ENCODE assay signal across 15 cellular contexts in the genomic region with DNA sequence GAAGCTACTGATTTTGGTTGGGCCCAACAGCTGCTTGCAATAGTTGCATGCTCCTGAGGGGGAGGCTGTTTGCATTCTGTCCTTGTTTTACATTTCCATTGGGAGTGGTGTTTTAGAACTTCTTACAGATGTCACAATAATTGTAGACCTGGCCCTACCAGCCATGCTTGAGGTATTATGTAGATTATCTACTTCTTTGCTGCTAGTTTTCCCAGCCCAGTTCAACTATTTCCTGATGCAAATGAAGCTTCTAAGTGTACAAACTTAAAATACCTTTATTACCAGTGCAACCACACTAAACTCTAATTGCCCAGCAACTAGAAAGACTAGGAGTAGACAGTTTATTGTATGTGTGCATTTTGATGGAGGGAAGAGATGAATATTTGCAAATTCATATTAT.
DNase-seq lines count a peak whose midpoint lies in the region; ATAC-seq and TF ChIP-seq lines count a peak whose summit lies in the region.
"Had no signal": no experiment of that assay in that cellular context is flagged by ENCODE, and none has a peak within 500 bp of the region (broad histone marks: within the 10 kb centered on the region; RNA-seq: fewer than 3 reads in every experiment).

No MANE protein-coding gene starts in this region.

- H3K4me1 ChIP-seq in Caco-2: peaks cover 26% of the 10 kb centered on the region
- H3K4me1 ChIP-seq in RWPE2 (ENCODE audit: insufficient read depth, poor library complexity, severe bottlenecking): peaks cover 20% of the 10 kb centered on the region
- H3K4me1 ChIP-seq in trophoblast cell (ENCODE audit: control insufficient read depth in 1 of 2, insufficient read depth in 2 of 2, low read length in 2 of 2): peaks cover 6 to 7% of the 10 kb centered on the region in 2 experiments

- ATAC-seq in RWPE2 (ENCODE audit: low read depth) (no peak), esophagus mucosa (peak; percentile 76)
- ATAC-seq: K562 had no signal

- H3K36me3 ChIP-seq in Caco-2 (ENCODE audit: control insufficient read depth, insufficient read depth, low read length): no peaks in the 10 kb centered on the region
- H3K36me3 ChIP-seq in RWPE2 (ENCODE audit: low read depth): no peaks in the 10 kb centered on the region
- no peaks in the 10 kb centered on the region for H3K36me3 ChIP-seq in trophoblast cell (ENCODE audit: control insufficient read depth in 1 of 2, insufficient read depth in 2 of 2, low read length in 2 of 2)

- H4K12ac ChIP-seq in trophoblast cell (ENCODE audit: low read depth, low read length): no peak overlapping the region

- POLR2A ChIA-PET in Caco-2 (lab: Charles Lee): no interaction called here

- peaks cover 5% of the 10 kb centered on the region for H3K79me1 ChIP-seq in trophoblast cell (ENCODE audit: low read length)

- H3K14ac ChIP-seq in trophoblast cell (ENCODE audit: low read length): peak overlapping the region; percentile 52

- H3K27ac ChIP-seq in RWPE2 (ENCODE audit: poor library complexity, severe bottlenecking): peak overlapping the region; percentile 64
- H3K27ac ChIP-seq in trophoblast cell (ENCODE audit: low read depth, low read length): peak overlapping the region; percentile 68
- H3K27ac ChIP-seq: C4-2B had no signal

- H3K79me2 ChIP-seq in trophoblast cell (ENCODE audit: control insufficient read depth, insufficient read depth, low read length, poor library complexity): peaks cover 2% of the 10 kb centered on the region

- intact Hi-C loops in Caco-2 (cut with micrococcal nuclease; ENCODE audit: unreplicated experiment): no loop called here

- H3K9ac ChIP-seq in trophoblast cell (ENCODE audit: low read length): no peak overlapping the region

- H2BK12ac ChIP-seq in trophoblast cell (ENCODE audit: low read length): peak overlapping the region; percentile 85

- CTCF ChIA-PET in Caco-2 (lab: Charles Lee): interaction anchor here (1.2 to 1.5 kb wide), 2 partner anchors 40 to 146 kb away, joined by 4 to 5 read pairs; no protein-coding TSS in a partner anchor

- H3K4me3 ChIP-seq in Caco-2 (ENCODE audit: low read depth, low read length) (no peak overlapping the region), RWPE2 (ENCODE audit: severe bottlenecking) (no peak overlapping the region), trophoblast cell (ENCODE audit: low read depth, low read length) (no peak overlapping the region)
- H3K4me3 ChIP-seq: K562 had no signal

- H3K4me2 ChIP-seq in trophoblast cell (ENCODE audit: low read length): no peak overlapping the region

- peak overlapping the region; percentile 71 for H2AK5ac ChIP-seq in trophoblast cell (ENCODE audit: low read length)

- TF ChIP-seq CTCF in Caco-2 (IDR thresholded peaks at IDR 0.05; ENCODE audit: insufficient read depth in 1 of 2, low read depth in 1 of 2, low read length in 1 of 2, severe bottlenecking in 1 of 2, unreplicated experiment in 1 of 2) (no peak), RWPE2 (IDR thresholded peaks at IDR 0.05; ENCODE audit: poor library complexity, severe bottlenecking) (no peak)

- no peak for DNase-seq in Caco-2
- no peak for DNase-seq in RWPE2 (ENCODE audit: low spot score)
- DNase-seq in trophoblast cell: peak in 1 of 2 donors; percentile 7
- no peak for DNase-seq in NCI-H524 (lab: John Stamatoyannopoulos, UW)
- DNase-seq in retina: no peak
- DNase-seq in stimulated activated CD4-positive, alpha-beta T cell treated with anti-CD3 and anti-CD28 coated beads, Interleukin-4, amount 100 ng/mL, for 1 hour: no peak
- no peak for DNase-seq in HPDE6-E6E7 (ENCODE audit: extremely low spot score)
- DNase-seq: DMS53, HCEC 1CT, NCI-H1436, NCI-H2029 treated with DMSO at 0.1 percent for 48 hours, NCI-H524 treated with DMSO at 0.1 percent for 48 hours had no signal

- no peaks in the 10 kb centered on the region for H3K9me3 Mint-ChIP-seq in Caco-2 (ENCODE audit: unreplicated experiment)

- H2BK5ac ChIP-seq in trophoblast cell (ENCODE audit: low read depth, low read length, poor library complexity): peak overlapping the region; percentile 67

- H3K27me3 Mint-ChIP-seq in Caco-2 (ENCODE audit: insufficient read depth, unreplicated experiment): no peaks in the 10 kb centered on the region

- BruUV-seq in Caco-2 (replicated peaks; lab: Mats Ljungman, UMichigan): no TSS peak

- H3K27me3 ChIP-seq in Caco-2 (replicated peaks; ENCODE audit: control insufficient read depth, insufficient read depth, low read length): no peaks in the 10 kb centered on the region
- H3K27me3 ChIP-seq in RWPE2 (ENCODE audit: insufficient read depth, poor library complexity, severe bottlenecking): no peaks in the 10 kb centered on the region
- H3K27me3 ChIP-seq in trophoblast cell (ENCODE audit: insufficient read depth, low read length): no peaks in the 10 kb centered on the region

- no peaks in the 10 kb centered on the region for H3K36me3 Mint-ChIP-seq in Caco-2 (ENCODE audit: insufficient read depth, unreplicated experiment)

- H3K27ac Mint-ChIP-seq in Caco-2 (ENCODE audit: unreplicated experiment): peak overlapping the region; percentile 82

- peak overlapping the region; percentile 72 for H4K91ac ChIP-seq in trophoblast cell (ENCODE audit: low read depth, low read length)

- H3K4ac ChIP-seq in trophoblast cell (ENCODE audit: low read depth, low read length): no peak overlapping the region

- H3K23ac ChIP-seq in trophoblast cell (ENCODE audit: low read length): no peak overlapping the region

- no peak overlapping the region for H2AFZ ChIP-seq in trophoblast cell (ENCODE audit: insufficient read depth, low read length, poor library complexity)

- no peak overlapping the region for H3K4me3 Mint-ChIP-seq in Caco-2 (ENCODE audit: unreplicated experiment)

- peak overlapping the region; percentile 39 for H3K18ac ChIP-seq in trophoblast cell (ENCODE audit: low read length)

- H3K4me1 Mint-ChIP-seq in Caco-2 (ENCODE audit: low read depth, unreplicated experiment): peaks cover 21% of the 10 kb centered on the region

- no peak overlapping the region for H2BK120ac ChIP-seq in trophoblast cell (ENCODE audit: insufficient read depth, low read length, poor library complexity)

- H3K9me3 ChIP-seq in Caco-2: 0 out of 2 replicates have a peak, but pooled peaks cover 3% of the 10 kb centered on the region
- H3K9me3 ChIP-seq in RWPE2 (ENCODE audit: severe bottlenecking): no peaks in the 10 kb centered on the region
- H3K9me3 ChIP-seq in trophoblast cell (ENCODE audit: insufficient read depth, low read depth, low read length): no peaks in the 10 kb centered on the region

- no peak overlapping the region for H4K8ac ChIP-seq in trophoblast cell (ENCODE audit: low read depth, low read length)
